Comparison of ENCODE assay signal across 24 cellular contexts in the genomic region with DNA sequence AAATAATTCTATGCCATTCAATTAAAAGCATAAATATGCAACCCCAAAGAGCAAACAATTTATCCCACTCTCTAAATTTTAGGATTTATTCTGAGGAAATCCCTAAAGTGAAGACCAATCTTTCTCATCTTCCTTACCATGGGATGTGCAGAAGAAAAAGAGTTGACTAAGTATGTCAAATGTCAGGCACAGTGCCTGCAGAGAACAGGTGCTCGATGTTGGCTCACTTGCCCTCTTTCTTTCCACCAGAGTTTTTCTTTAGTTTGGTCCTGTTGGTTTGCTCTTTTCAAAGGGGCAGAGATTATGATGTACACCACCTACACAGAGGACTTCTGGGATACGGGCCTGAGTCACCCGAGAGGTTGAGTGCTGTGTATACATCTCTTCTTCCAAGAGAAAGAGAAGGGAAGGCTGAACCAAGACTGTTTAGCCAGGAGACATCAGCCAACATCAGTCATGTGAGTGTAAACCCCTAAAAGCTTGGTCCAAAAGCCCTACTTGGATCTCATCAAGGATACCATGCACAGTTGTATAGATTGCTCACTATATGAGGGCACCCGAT. TPM values are rescaled to one million over a fixed set of nuclear protein-coding genes. Genes with fewer than 3 reads are reported as not detected.
DNase-seq lines count a peak whose midpoint lies in the region; ATAC-seq, FAIRE-seq and TF ChIP-seq lines count a peak whose summit lies in the region.
"Had no signal": no experiment of that assay in that cellular context is flagged by ENCODE, and none has a peak within 500 bp of the region (broad histone marks: within the 10 kb centered on the region; RNA-seq: fewer than 3 reads in every experiment).

No MANE protein-coding gene starts in this region.

- FAIRE-seq in HepG2 (lab: Jason Lieb, UNC) (no peak), frontal cortex (lab: Jason Lieb, UNC) (no peak)
- FAIRE-seq: D721Med, GM18507 had no signal

- CTCF ChIA-PET in HepG2 (lab: Yijun Ruan, JAX; ENCODE audit: low intra/inter-chr PET ratio, low total read pairs), result no interaction called here

- peak overlapping the region; percentile 30 for H3K27ac Mint-ChIP-seq in mesothelial cell of epicardium
- H3K27ac Mint-ChIP-seq: CD4-positive, CD25-positive, alpha-beta regulatory T cell; GM23338 had no signal

- H3K9ac ChIP-seq in liver (ENCODE audit: low read depth in 1 of 2, low read length in 2 of 2) (no peak overlapping the region), HepG2 (ENCODE audit: insufficient read depth, low read depth, low read length) (no peak overlapping the region)
- H3K9ac ChIP-seq: KMS-11 had no signal

- no peak for TF ChIP-seq CTCF in liver (IDR thresholded peaks at IDR 0.05; ENCODE audit: low read depth, low read length, missing input control)
- TF ChIP-seq CTCF in HepG2 (CRISPR knock-in tag; IDR thresholded peaks at IDR 0.05), result no peak
- TF ChIP-seq CTCF in RWPE2 (IDR thresholded peaks at IDR 0.05; ENCODE audit: poor library complexity, severe bottlenecking), result no peak
- no peak for TF ChIP-seq CTCF in mesothelial cell of epicardium (IDR thresholded peaks at IDR 0.05; ENCODE audit: unreplicated experiment)

- peaks cover 1% of the 10 kb centered on the region for H3K27me3 Mint-ChIP-seq in mesothelial cell of epicardium (ENCODE audit: low read depth)

- H3K9me3 ChIP-seq in liver (ENCODE audit: control insufficient read depth in 4 of 4, low read length in 3 of 4), result no peaks in the 10 kb centered on the region
- no peaks in the 10 kb centered on the region for H3K9me3 ChIP-seq in HepG2 (ENCODE audit: low read length)
- no peaks in the 10 kb centered on the region for H3K9me3 ChIP-seq in RWPE2 (ENCODE audit: severe bottlenecking)
- H3K9me3 ChIP-seq: SJSA1 had no signal

- no peaks in the 10 kb centered on the region for H3K79me2 ChIP-seq in HepG2 (ENCODE audit: insufficient read depth, low read length)

- H3K4me1 ChIP-seq in liver (ENCODE audit: control insufficient read depth in 4 of 4, insufficient read depth in 4 of 4, low read length in 3 of 4) (peaks cover 12 to 48% (median 38%) of the 10 kb centered on the region in 4 donors), HepG2 (ENCODE audit: insufficient read depth, low read length) (peaks cover 42% of the 10 kb centered on the region), RWPE2 (ENCODE audit: insufficient read depth, poor library complexity, severe bottlenecking) (peaks cover 17% of the 10 kb centered on the region)

- H2AFZ ChIP-seq in HepG2 (ENCODE audit: low read length), result no peak overlapping the region
- H2AFZ ChIP-seq: GM23338 had no signal

- H3K4me2 ChIP-seq in HepG2 (ENCODE audit: low read depth, low read length), result no peak overlapping the region
- H3K4me2 ChIP-seq: GM23338, KMS-11 had no signal

- no peaks in the 10 kb centered on the region for H3K36me3 Mint-ChIP-seq in mesothelial cell of epicardium
- H3K36me3 Mint-ChIP-seq: CD4-positive, CD25-positive, alpha-beta regulatory T cell; IgD-negative memory B cell had no signal

- H3K36me3 ChIP-seq in liver (ENCODE audit: control insufficient read depth in 4 of 4, insufficient read depth in 3 of 4, low read depth in 1 of 4, low read length in 3 of 4) (peaks cover 0 to 1% (median 0%) of the 10 kb centered on the region in 4 donors), HepG2 (replicated peaks in 1 of 2; ENCODE audit: control insufficient read depth in 1 of 2, insufficient read depth in 2 of 2, low read length in 2 of 2) (no peaks in the 10 kb centered on the region), RWPE2 (ENCODE audit: low read depth) (no peaks in the 10 kb centered on the region)
- H3K36me3 ChIP-seq: SJSA1 had no signal

- H3K27ac ChIP-seq in liver (ENCODE audit: low read depth in 1 of 2, low read length in 2 of 2) (peak overlapping the region; percentile 85), HepG2 (ENCODE audit: extremely low read length, insufficient read depth, low read length) (no peak overlapping the region), RWPE2 (ENCODE audit: poor library complexity, severe bottlenecking) (peak overlapping the region; percentile 73)
- H3K27ac ChIP-seq: KMS-11 had no signal

- 55% methylated on average over 4 of the region's 4 CpGs for WGBS in liver
- WGBS in HepG2 (ENCODE audit: low lambda C conversion rate), result 56% methylated on average over 4 of the region's 4 CpGs

- TF ChIP-seq EP300 in HepG2 (IDR thresholded peaks at IDR 0.05; ENCODE audit: low read depth in 2 of 2, low read length in 2 of 2) (no peak), HepG2 (CRISPR knock-in tag; IDR thresholded peaks at IDR 0.05; ENCODE audit: borderline replicate concordance) (no peak)

- H3K9me3 Mint-ChIP-seq in mesothelial cell of epicardium, result peaks cover 9% of the 10 kb centered on the region
- H3K9me3 Mint-ChIP-seq: CD4-positive, CD25-positive, alpha-beta regulatory T cell; GM23338; IgD-negative memory B cell had no signal

- TF ChIP-seq RAD21 in liver (IDR thresholded peaks at IDR 0.05) (no peak), HepG2 (CRISPR knock-in tag; IDR thresholded peaks at IDR 0.05) (no peak)

- POLR2A ChIA-PET in HepG2 (lab: Yijun Ruan, JAX), result no interaction called here

- intact Hi-C loops in HepG2 (cut with micrococcal nuclease; ENCODE audit: unreplicated experiment), result no loop called here

- DNase-seq in HepG2 (ENCODE audit: low spot score) (no peak), RWPE2 (ENCODE audit: low spot score) (no peak), mesothelial cell of epicardium (ENCODE audit: low spot score in 2 of 2, unreplicated experiment in 2 of 2) (no peak), NCI-H1092 treated with DMSO at 0.1 percent for 48 hours (lab: John Stamatoyannopoulos, UW) (no peak), frontal cortex (ENCODE audit: low spot score in 2 of 2) (no peak), NCI-H526 (lab: John Stamatoyannopoulos, UW) (no peak)
- no peak for DNase-seq in effector CD8-positive, alpha-beta T cell (lab: John Stamatoyannopoulos, UW)
- DNase-seq: 8988T; CD4-positive, CD25-positive, alpha-beta regulatory T cell; HCEC 1CT; NCI-H1105; NCI-H1436 treated with DMSO at 0.1 percent for 48 hours; NCI-H1930; NCI-H2107; NCI-H524; NCI-H774; Right ventricle myocardium superior had no signal

- H3K4me1 Mint-ChIP-seq in mesothelial cell of epicardium, result peaks cover 24% of the 10 kb centered on the region
- H3K4me1 Mint-ChIP-seq: GM23338, IgD-negative memory B cell had no signal

- H3K27me3 ChIP-seq in liver (ENCODE audit: control insufficient read depth in 4 of 4, insufficient read depth in 4 of 4, low read length in 3 of 4) (no peaks in the 10 kb centered on the region), HepG2 (ENCODE audit: control insufficient read depth in 1 of 2, insufficient read depth in 2 of 2, low read length in 2 of 2) (no peaks in the 10 kb centered on the region), RWPE2 (ENCODE audit: insufficient read depth, poor library complexity, severe bottlenecking) (no peaks in the 10 kb centered on the region)
- H3K27me3 ChIP-seq: SJSA1 had no signal

- H3K4me3 Mint-ChIP-seq in mesothelial cell of epicardium, result no peak overlapping the region
- H3K4me3 Mint-ChIP-seq: CD4-positive, CD25-positive, alpha-beta regulatory T cell; GM23338; IgD-negative memory B cell had no signal

- no TSS peak for BruUV-seq in HepG2 (replicated peaks; lab: Mats Ljungman, UMichigan)

- H4K20me1 ChIP-seq in HepG2 (ENCODE audit: insufficient read depth, low read length), result no peaks in the 10 kb centered on the region

- ATAC-seq in HepG2 (no peak), RWPE2 (ENCODE audit: low read depth) (no peak)
- ATAC-seq: GM23338 had no signal

- in situ Hi-C loops in HepG2 (cut with HindIII; ENCODE audit: extremely low pct_ligation_motif_present, low pct_unique_long_range_greater_than_20kb), result loop anchor here (10.0 kb wide), 1 partner anchor 392 kb away; no protein-coding TSS in a partner anchor

- no peak for TF ChIP-seq POLR2A in HepG2 (IDR thresholded peaks at IDR 0.05; ENCODE audit: insufficient read depth in 1 of 2, low read depth in 2 of 2, low read length in 2 of 2)

- H3K4me3 ChIP-seq in liver (ENCODE audit: low read depth in 1 of 3, low read length in 3 of 3) (no peak overlapping the region), HepG2 (replicated peaks in 1 of 3; ENCODE audit: insufficient read depth in 1 of 3, low read depth in 2 of 3, low read length in 3 of 3) (no peak overlapping the region), RWPE2 (ENCODE audit: severe bottlenecking) (no peak overlapping the region)
- H3K4me3 ChIP-seq: GM23338, SJSA1 had no signal

TF ChIP-seq in liver, 16 proteins besides CTCF, POLR2A, EP300 and RAD21 (continues in another document):
- no peak for TF ChIP-seq RXRA (IDR thresholded peaks at IDR 0.05)
- TF ChIP-seq JUND (IDR thresholded peaks at IDR 0.05), result no peak
- no peak for TF ChIP-seq TAF1 (conservative IDR thresholded peaks at IDR 0.05)
- no peak for TF ChIP-seq YY1 (IDR thresholded peaks at IDR 0.05)

TF ChIP-seq in HepG2, 621 proteins besides CTCF, POLR2A, EP300 and RAD21 (continues in another document):
- no peak for TF ChIP-seq REXO4 (CRISPR knock-in tag; IDR thresholded peaks at IDR 0.05; ENCODE audit: borderline replicate concordance)
- no peak for TF ChIP-seq JARID2 (CRISPR knock-in tag; IDR thresholded peaks at IDR 0.05; ENCODE audit: insufficient replicate concordance)

RNA-seq across cellular contexts. Expression of a gene that starts 51.7 kb away (rescaled TPM):
- total RNA-seq in liver (10 to 100 TPM; 42.7 to 51.5 TPM), HepG2 (2016; rRNA removed; fragmentation: Illumina TruSeq; extraction: Trizol) (173 and 267 TPM in 2 replicates), mesothelial cell of epicardium (106 to 113 TPM (median 110 TPM) in 3 replicates), frontal cortex (177 TPM)
- polyA plus RNA-seq in liver (100 to 1,000 TPM in 1 of 2 donors, 10 to 100 TPM in 1; 51.4 to 139 TPM), HepG2 (2011; rRNA removed) (66.6 and 101 TPM in 2 replicates)
- total RNA-seq in HepG2 (2016; cell fraction: cytosol; rRNA removed; fragmentation: Illumina TruSeq; extraction: Trizol; ENCODE audit: low read depth), result 49.4 and 50.3 TPM in 2 replicates
- total RNA-seq in HepG2 (2016; cell fraction: insoluble cytoplasmic fraction; rRNA removed; fragmentation: Illumina TruSeq; extraction: Trizol), result 180 and 275 TPM in 2 replicates
- total RNA-seq in HepG2 (2016; cell fraction: membrane; rRNA removed; fragmentation: Illumina TruSeq; extraction: Trizol), result 126 and 129 TPM in 2 replicates
- total RNA-seq in HepG2 (2016; cell fraction: nucleus; rRNA removed; fragmentation: Illumina TruSeq; extraction: Trizol), result 67.2 and 70.9 TPM in 2 replicates
- polyA plus RNA-seq in HepG2 (2011; cell fraction: cytosol; rRNA removed), result 30.8 and 49.8 TPM in 2 replicates
- polyA plus RNA-seq in HepG2 (2011; cell fraction: nucleus; rRNA removed), result 9.5 and 13.2 TPM in 2 replicates
- 125 and 152 TPM in 2 replicates for polyA plus RNA-seq in HepG2 (2012)
- polyA plus RNA-seq in HepG2 (2016; cell fraction: cytosol; fragmentation: Illumina TruSeq; extraction: Trizol; ENCODE audit: low read depth), result 46.4 and 59.6 TPM in 2 replicates
- 350 and 397 TPM in 2 replicates for polyA plus RNA-seq in HepG2 (2016; cell fraction: insoluble cytoplasmic fraction; fragmentation: Illumina TruSeq; extraction: Trizol; ENCODE audit: low read depth)
- polyA plus RNA-seq in HepG2 (2016; cell fraction: membrane; fragmentation: Illumina TruSeq; extraction: Trizol; ENCODE audit: low read depth), result 114 and 128 TPM in 2 replicates
- polyA plus RNA-seq in HepG2 (2016; cell fraction: nucleus; fragmentation: Illumina TruSeq; extraction: Trizol; ENCODE audit: insufficient read depth, low read depth), result 128 and 143 TPM in 2 replicates
- 20.6 and 23.3 TPM in 2 replicates for polyA minus RNA-seq in HepG2 (2011; rRNA and poly(A)+ RNA removed; ENCODE audit: low replicate concordance)
- 48.4 and 52.0 TPM in 2 replicates for polyA minus RNA-seq in HepG2 (2011; cell fraction: cytosol; rRNA and poly(A)+ RNA removed)
- 24.3 and 25.2 TPM in 2 replicates for polyA minus RNA-seq in HepG2 (2011; cell fraction: nucleus; rRNA and poly(A)+ RNA removed)
